21 cellular contexts compared by ENCODE assay signal in the genomic region with DNA sequence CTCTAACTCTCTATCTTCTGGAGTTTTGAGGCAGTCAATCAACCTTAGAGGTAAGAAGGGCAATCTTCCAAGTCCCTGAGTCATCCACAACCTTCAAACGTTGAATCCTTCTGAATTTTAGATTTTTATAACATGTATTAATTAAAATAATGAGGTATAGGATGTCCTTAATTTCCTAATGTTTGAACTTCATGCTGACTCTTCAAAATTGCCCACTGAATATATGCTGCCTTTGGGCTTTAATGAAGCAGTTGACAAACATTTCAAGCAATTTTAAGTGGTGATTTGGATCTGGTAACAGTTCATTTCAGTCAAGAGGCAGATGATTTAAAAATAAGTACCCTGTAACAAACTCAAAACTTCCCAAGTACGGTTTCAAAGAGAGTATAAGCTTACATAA. TPM values are rescaled to one million over a fixed set of nuclear protein-coding genes. Genes with fewer than 3 reads are reported as not detected.
A peak's percentile ranks its signal among the peaks of the same experiment; 100 is the strongest.
DNase-seq lines count a peak whose midpoint lies in the region; ATAC-seq, FAIRE-seq and TF ChIP-seq lines count a peak whose summit lies in the region.
"Had no signal": no experiment of that assay in that cellular context is flagged by ENCODE, and none has a peak within 500 bp of the region (broad histone marks: within the 10 kb centered on the region; RNA-seq: fewer than 3 reads in every experiment).

No MANE protein-coding gene starts in this region.

- H3K9me3 ChIP-seq in A549: no peaks in the 10 kb centered on the region
- H3K9me3 ChIP-seq: Caco-2 had no signal

- ATAC-seq in A549: no peak
- ATAC-seq in GM21360 (IDR thresholded peaks at IDR 0.05; ENCODE audit: unreplicated experiment): no peak
- ATAC-seq: HCT116 had no signal

- DNase-seq in A549 (ENCODE audit: low read depth in 1 of 2, low spot score in 1 of 2): no peak
- peak; percentile 4 for DNase-seq in NCI-H226
- peak; percentile 18 for DNase-seq in bronchial epithelial cell (ENCODE audit: low read depth)
- DNase-seq in iris pigment epithelial cell (ENCODE audit: low read depth): peak; percentile 20
- no peak for DNase-seq in AG20443 (ENCODE audit: low spot score)
- no peak for DNase-seq in midbrain (lab: John Stamatoyannopoulos, UW)
- DNase-seq in NCI-H128 (lab: John Stamatoyannopoulos, UW; ENCODE audit: unreplicated experiment): no peak
- DNase-seq: 8988T; BE2C; C1 segment of cervical spinal cord; Caco-2; CD4-positive, CD25-positive, alpha-beta regulatory T cell; GOT3; H7; HFFc6 had no signal

- FAIRE-seq in A549 (lab: Jason Lieb, UNC) (no peak), bronchial epithelial cell (lab: Jason Lieb, UNC) (no peak)
- FAIRE-seq: D721Med, G401.6, GM12891, HTR-8/SVneo had no signal

- no peak overlapping the region for H3K4me2 ChIP-seq in A549

- no peaks in the 10 kb centered on the region for H3K27me3 ChIP-seq in bronchial epithelial cell (ENCODE audit: control insufficient read depth, insufficient read depth, low read length)
- H3K27me3 ChIP-seq: BE2C had no signal

- no peak overlapping the region for H3K27ac ChIP-seq in A549

- CTCF ChIA-PET in A549 (lab: Yijun Ruan, JAX): no interaction called here

- H3K36me3 ChIP-seq in bronchial epithelial cell (ENCODE audit: control insufficient read depth, insufficient read depth, low read length): no peaks in the 10 kb centered on the region
- H3K36me3 ChIP-seq: BE2C had no signal

- H3K4me3 ChIP-seq in A549 (no peak overlapping the region), bronchial epithelial cell (ENCODE audit: low read depth, low read length) (no peak overlapping the region)

- peaks cover 12% of the 10 kb centered on the region; the same call in 2 of the 3 replicates for H3K4me1 ChIP-seq in A549
- H3K4me1 ChIP-seq: BE2C, Caco-2 had no signal

- no peak for TF ChIP-seq RAD21 in A549 (conservative IDR thresholded peaks at IDR 0.05 in 1 of 2, IDR thresholded peaks at IDR 0.05 in 1 of 2)

- no peak for TF ChIP-seq EP300 in A549 (IDR thresholded peaks at IDR 0.05)

- no peak for TF ChIP-seq POLR2A in A549 (IDR thresholded peaks at IDR 0.05; ENCODE audit: low read length)

- TF ChIP-seq CTCF in A549 (IDR thresholded peaks at IDR 0.05): no peak
- TF ChIP-seq CTCF in bronchial epithelial cell (IDR thresholded peaks at IDR 0.05; ENCODE audit: insufficient read depth, low read length, severe bottlenecking): no peak

- POLR2A ChIA-PET in A549 (lab: Yijun Ruan, JAX): no interaction called here

- 53% methylated on average over 2 of the region's 2 CpGs for WGBS in A549 (ENCODE audit: missing lambda C conversion rate)

TF ChIP-seq in A549, 52 proteins besides CTCF, POLR2A, EP300 and RAD21:
- TF ChIP-seq NR3C1 (IDR thresholded peaks at IDR 0.05) (no peak), MAFK (IDR thresholded peaks at IDR 0.05; ENCODE audit: partially characterized antibody) (peak; percentile 34), MAZ (IDR thresholded peaks at IDR 0.05; ENCODE audit: borderline replicate concordance, low read depth, low read length) (no peak)
TF ChIP-seq in A549: peak in this region for 1.

RNA-seq across cellular contexts. Expression of gene ERP44, which starts 26.0 kb away (rescaled TPM):
- polyA plus RNA-seq in A549 (2011; rRNA removed) (17.3 and 19.4 TPM in 2 replicates), A549 (2017; fragmentation: RNase III; extraction: RNeasy Plus Mini Kit Qiagen cat#74134 plus additional on column Dnase treatment) (12.4 to 14.3 TPM (median 13.7 TPM) in 3 replicates)
- polyA plus RNA-seq in A549 (2012; cell fraction: cytosol; rRNA removed): 4.1 and 4.2 TPM in 2 replicates
- polyA plus RNA-seq in A549 (2012; cell fraction: nucleus; rRNA removed): 3.1 and 3.4 TPM in 2 replicates
- polyA minus RNA-seq in A549 (2011; rRNA and poly(A)+ RNA removed): 3.4 and 3.8 TPM in 2 replicates
- 6.6 and 12.2 TPM in 2 replicates for total RNA-seq in bronchial epithelial cell

RNA-seq across cellular contexts. Expression of gene INVS, which starts 26.2 kb away (rescaled TPM):
- polyA plus RNA-seq in A549 (2011; rRNA removed) (30.6 and 38.1 TPM in 2 replicates), A549 (2017; fragmentation: RNase III; extraction: RNeasy Plus Mini Kit Qiagen cat#74134 plus additional on column Dnase treatment) (11.6 to 12.7 TPM (median 11.9 TPM) in 3 replicates)
- 8.5 and 9.5 TPM in 2 replicates for polyA plus RNA-seq in A549 (2012; cell fraction: cytosol; rRNA removed)
- 7.9 and 9.7 TPM in 2 replicates for polyA plus RNA-seq in A549 (2012; cell fraction: nucleus; rRNA removed)
- polyA minus RNA-seq in A549 (2011; rRNA and poly(A)+ RNA removed): 37.4 and 43.9 TPM in 2 replicates
- 20.5 and 21.9 TPM in 2 replicates for total RNA-seq in bronchial epithelial cell

Comparison
In these comparisons a context has a peak if more than half of its experiments do, and no peak if none do; other contexts are left out.
1. DNase-seq: peak in NCI-H226 (single experiment), bronchial epithelial cell (single experiment) and iris pigment epithelial cell (single experiment); none in A549 (0 of 2), AG20443 (single experiment), midbrain (single experiment) and NCI-H128 (single experiment).